ENCODE assay signal across 21 cellular contexts in the genomic region with DNA sequence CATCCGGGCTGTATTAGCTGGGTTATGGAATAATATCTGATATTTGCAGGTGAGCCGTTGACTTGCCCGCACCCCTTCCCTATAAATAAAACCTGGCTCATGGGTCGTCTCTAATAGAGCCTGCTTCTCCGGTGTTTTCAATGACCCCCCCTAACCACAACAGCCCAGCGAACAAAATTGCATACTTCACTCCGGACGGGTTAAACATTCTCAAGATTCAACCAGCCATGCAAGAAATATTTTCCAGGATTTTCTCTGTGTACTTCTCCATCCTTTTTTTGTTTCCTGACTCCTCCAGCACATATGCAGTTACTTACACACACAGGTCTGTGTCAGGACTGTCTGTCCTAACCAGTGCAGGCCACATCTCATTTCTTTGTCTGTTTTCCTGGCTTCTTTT.
"Had no signal": no experiment of that assay in that cellular context is flagged by ENCODE, and none has a peak within 500 bp of the region (broad histone marks: within the 10 kb centered on the region; RNA-seq: fewer than 3 reads in every experiment).

No MANE protein-coding gene starts in this region.

- H3K9me3 Mint-ChIP-seq: activated CD8-positive, alpha-beta T cell treated with anti-CD3 and anti-CD28 coated beads for 36 hours; activated naive CD8-positive, alpha-beta T cell treated with anti-CD3 and anti-CD28 coated beads, Interleukin-2, amount 10 ng/mL, durations not matched to agents 7 days and 5 days; T-helper 1 cell treated with Interleukin-12 subunit alpha and Interleukin-12 subunit beta and Interleukin-4 antibody, amounts not matched to agents 30 μg/mL and 1 μg/mL, for 36 hours had no signal

- H3K27me3 Mint-ChIP-seq: activated naive CD8-positive, alpha-beta T cell treated with anti-CD3 and anti-CD28 coated beads, Interleukin-2, amount 10 ng/mL, durations not matched to agents 7 days and 5 days had no signal

- H3K4me1 Mint-ChIP-seq: activated naive CD8-positive, alpha-beta T cell treated with anti-CD3 and anti-CD28 coated beads, Interleukin-2, amount 10 ng/mL, durations not matched to agents 7 days and 5 days had no signal

- H3K27ac Mint-ChIP-seq: activated CD8-positive, alpha-beta T cell treated with anti-CD3 and anti-CD28 coated beads for 36 hours; activated naive CD8-positive, alpha-beta T cell treated with anti-CD3 and anti-CD28 coated beads, Interleukin-2, amount 10 ng/mL, durations not matched to agents 7 days and 5 days; T-helper 1 cell treated with Interleukin-12 subunit alpha and Interleukin-12 subunit beta and Interleukin-4 antibody, amounts not matched to agents 30 μg/mL and 1 μg/mL, for 36 hours had no signal

- ATAC-seq: activated CD4-positive, CD25-positive, alpha-beta regulatory T cell treated with anti-CD3 and anti-CD28 coated beads, Interleukin-2, amount 50 U/mL, for 24 hours; activated CD8-positive, alpha-beta T cell treated with anti-CD3 and anti-CD28 coated beads for 36 hours; SK-N-SH treated with all-trans-retinoic acid at 6 μM for 48 hours had no signal

- H3K36me3 Mint-ChIP-seq: activated naive CD8-positive, alpha-beta T cell treated with anti-CD3 and anti-CD28 coated beads, Interleukin-2, amount 10 ng/mL, durations not matched to agents 7 days and 5 days had no signal

- H3K4me3 Mint-ChIP-seq: activated CD8-positive, alpha-beta T cell treated with anti-CD3 and anti-CD28 coated beads for 36 hours; activated naive CD8-positive, alpha-beta T cell treated with anti-CD3 and anti-CD28 coated beads, Interleukin-2, amount 10 ng/mL, durations not matched to agents 7 days and 5 days; T-helper 1 cell treated with Interleukin-12 subunit alpha and Interleukin-12 subunit beta and Interleukin-4 antibody, amounts not matched to agents 30 μg/mL and 1 μg/mL, for 36 hours had no signal

- DNase-seq: activated CD4-positive, alpha-beta T cell treated with anti-CD3 and anti-CD28 coated beads for 4 hours; activated CD8-positive, alpha-beta memory T cell treated with anti-CD3 and anti-CD28 coated beads, Interleukin-2, amount 50 U/mL, for 4 hours; activated CD8-positive, alpha-beta T cell treated with anti-CD3 and anti-CD28 coated beads for 36 hours; activated naive CD4-positive, alpha-beta T cell treated with anti-CD3 and anti-CD28 coated beads, Interleukin-2, amount 50 U/mL, for 16 hours; activated naive CD8-positive, alpha-beta T cell treated with anti-CD3 and anti-CD28 coated beads, Interleukin-2, amount 10 ng/mL, durations not matched to agents 7 days and 5 days; adrenal gland; central memory CD4-positive, alpha-beta T cell; Karpas-422; MM.1S; NCI-H1105; NCI-H1436; NCI-H1694 treated with DMSO at 0.1 percent for 48 hours; NCI-H2029 treated with DMSO at 0.1 percent for 48 hours; NCI-H510A treated with DMSO at 0.1 percent for 48 hours; NCI-H69; Peyer's patch; SHP77; SW 1271 had no signal
